In genomic region chr11:98003606-98004371, GRCh38 we compare ENCODE assay signal across 22 cellular contexts.
"Had no signal": no experiment of that assay in that cellular context is flagged by ENCODE, and none has a peak within 500 bp of the region (broad histone marks: within the 10 kb centered on the region; RNA-seq: fewer than 3 reads in every experiment).

No MANE protein-coding gene starts in this region.

- H3K27me3 ChIP-seq: adrenal gland, colonic mucosa, neutrophil, right atrium auricular region, suprapubic skin had no signal

- H3K27ac Mint-ChIP-seq: activated B cell treated with CpG ODN at 0.5 μM for 24 hours; activated CD4-positive, alpha-beta T cell treated with anti-CD3 and anti-CD28 coated beads, Interleukin-2, amount 10 ng/mL, durations not matched to agents 24 days and 14 days; activated CD8-positive, alpha-beta T cell treated with anti-CD3 and anti-CD28 coated beads, Interleukin-2, amount 10 ng/mL, durations not matched to agents 7 days and 5 days; activated naive CD4-positive, alpha-beta T cell treated with anti-CD3 and anti-CD28 coated beads, Interleukin-2, amount 50 U/mL, for 24 hours; naive thymus-derived CD4-positive, alpha-beta T cell had no signal

- H3K36me3 ChIP-seq: adrenal gland, colonic mucosa, neutrophil, right atrium auricular region, suprapubic skin had no signal

- H3K27me3 Mint-ChIP-seq: activated B cell treated with CpG ODN at 0.5 μM for 24 hours; activated CD4-positive, alpha-beta T cell treated with anti-CD3 and anti-CD28 coated beads, Interleukin-2, amount 10 ng/mL, durations not matched to agents 24 days and 14 days; activated naive CD4-positive, alpha-beta T cell treated with anti-CD3 and anti-CD28 coated beads, Interleukin-2, amount 50 U/mL, for 24 hours; naive thymus-derived CD4-positive, alpha-beta T cell had no signal

- H3K9me3 ChIP-seq: adrenal gland, colonic mucosa, neutrophil, right atrium auricular region, suprapubic skin had no signal

- H3K4me1 ChIP-seq: adrenal gland, colonic mucosa, right atrium auricular region, suprapubic skin had no signal

- H3K9me3 Mint-ChIP-seq: activated CD4-positive, alpha-beta T cell treated with anti-CD3 and anti-CD28 coated beads, Interleukin-2, amount 10 ng/mL, durations not matched to agents 24 days and 14 days had no signal

- FAIRE-seq: endothelial cell of umbilical vein had no signal

- H3K4me1 Mint-ChIP-seq: activated B cell treated with CpG ODN at 0.5 μM for 24 hours; activated CD4-positive, alpha-beta T cell treated with anti-CD3 and anti-CD28 coated beads, Interleukin-2, amount 10 ng/mL, durations not matched to agents 24 days and 14 days; activated naive CD4-positive, alpha-beta T cell treated with anti-CD3 and anti-CD28 coated beads, Interleukin-2, amount 50 U/mL, for 24 hours had no signal

- DNase-seq: activated B cell treated with CpG ODN at 0.5 μM for 24 hours; activated CD4-positive, alpha-beta T cell treated with anti-CD3 and anti-CD28 coated beads, Interleukin-2, amount 10 ng/mL, durations not matched to agents 24 days and 14 days; activated CD8-positive, alpha-beta memory T cell treated with anti-CD3 and anti-CD28 coated beads, Interleukin-2, amount 50 U/mL, for 4 hours; activated CD8-positive, alpha-beta T cell treated with anti-CD3 and anti-CD28 coated beads, Interleukin-2, amount 10 ng/mL, durations not matched to agents 7 days and 5 days; activated effector memory CD4-positive, alpha-beta T cell treated with anti-CD3 and anti-CD28 coated beads, Interleukin-2, amount 50 U/mL, for 16 hours; activated T-cell treated with anti-CD3 and anti-CD28 coated beads, Interleukin-2, amount 50 U/mL, for 48 hours; adrenal gland; colonic mucosa; islet precursor cell; mucosa of descending colon; naive thymus-derived CD4-positive, alpha-beta T cell; posterior cingulate gyrus; stimulated activated naive CD8-positive, alpha-beta T cell treated with anti-CD3 and anti-CD28 coated beads, Interleukin-15, Interleukin-2, amounts not matched to agents 100 U/mL and 50 U/mL, for 24 hours; T-helper 2 cell; trophoblast cell had no signal

- H3K4me3 Mint-ChIP-seq: activated B cell treated with CpG ODN at 0.5 μM for 24 hours; activated CD4-positive, alpha-beta T cell treated with anti-CD3 and anti-CD28 coated beads, Interleukin-2, amount 10 ng/mL, durations not matched to agents 24 days and 14 days; activated CD8-positive, alpha-beta T cell treated with anti-CD3 and anti-CD28 coated beads, Interleukin-2, amount 10 ng/mL, durations not matched to agents 7 days and 5 days; activated naive CD4-positive, alpha-beta T cell treated with anti-CD3 and anti-CD28 coated beads, Interleukin-2, amount 50 U/mL, for 24 hours; naive thymus-derived CD4-positive, alpha-beta T cell had no signal

- ATAC-seq: activated CD8-positive, alpha-beta T cell treated with anti-CD3 and anti-CD28 coated beads, Interleukin-2, amount 10 ng/mL, durations not matched to agents 7 days and 5 days; left lobe of liver; mucosa of descending colon; naive thymus-derived CD4-positive, alpha-beta T cell; stimulated activated naive CD8-positive, alpha-beta T cell treated with anti-CD3 and anti-CD28 coated beads, Interleukin-15, Interleukin-2, amounts not matched to agents 100 U/mL and 50 U/mL, for 24 hours had no signal

- H3K4me3 ChIP-seq: adrenal gland, colonic mucosa, mucosa of descending colon, right atrium auricular region, skin epidermis, suprapubic skin had no signal

- H3K27ac ChIP-seq: adrenal gland, colonic mucosa, neutrophil, right atrium auricular region, skin epidermis, suprapubic skin had no signal
